Comparison of ENCODE assay signal across 1 cellular context in genomic region chr10:110876000-110876399, GRCh38.
A peak's percentile ranks its signal among the peaks of the same experiment; 100 is the strongest.
TF ChIP-seq lines count a peak whose summit lies in the region.

No MANE protein-coding gene starts in this region.

TF ChIP-seq in HEK293, 187 proteins besides CTCF, POLR2A, EP300 and RAD21 (continued from another document):
- TF ChIP-seq KLF17 (tag by site-specific recombination; IDR thresholded peaks at IDR 0.05) (no peak), SCRT2 (tag by site-specific recombination; IDR thresholded peaks at IDR 0.05) (peak; percentile 89), ZNF521 (tag by site-specific recombination; IDR thresholded peaks at IDR 0.05) (no peak), SCRT1 (tag by site-specific recombination; IDR thresholded peaks at IDR 0.05; ENCODE audit: borderline replicate concordance) (peak; percentile 76; the same call in 1 of the 2 replicates), ZNF548 (tag by site-specific recombination; IDR thresholded peaks at IDR 0.05) (no peak), ZFP37 (tag by site-specific recombination; IDR thresholded peaks at IDR 0.05) (no peak), ZBTB17 (tag by site-specific recombination; IDR thresholded peaks at IDR 0.05) (no peak)
